In genomic region chr12:92737855-92738850, GRCh38 we compare ENCODE assay signal across 2 cellular contexts.
TF ChIP-seq lines count a peak whose summit lies in the region.

No MANE protein-coding gene starts in this region.

TF ChIP-seq in GM23338, 12 proteins besides CTCF, POLR2A, EP300 and RAD21:
- no peak for TF ChIP-seq STAT1 (IDR thresholded peaks at IDR 0.05; ENCODE audit: unreplicated experiment)
- TF ChIP-seq POLR2AphosphoS5 (IDR thresholded peaks at IDR 0.05; ENCODE audit: low read depth): no peak
- TF ChIP-seq, protein P1, sequence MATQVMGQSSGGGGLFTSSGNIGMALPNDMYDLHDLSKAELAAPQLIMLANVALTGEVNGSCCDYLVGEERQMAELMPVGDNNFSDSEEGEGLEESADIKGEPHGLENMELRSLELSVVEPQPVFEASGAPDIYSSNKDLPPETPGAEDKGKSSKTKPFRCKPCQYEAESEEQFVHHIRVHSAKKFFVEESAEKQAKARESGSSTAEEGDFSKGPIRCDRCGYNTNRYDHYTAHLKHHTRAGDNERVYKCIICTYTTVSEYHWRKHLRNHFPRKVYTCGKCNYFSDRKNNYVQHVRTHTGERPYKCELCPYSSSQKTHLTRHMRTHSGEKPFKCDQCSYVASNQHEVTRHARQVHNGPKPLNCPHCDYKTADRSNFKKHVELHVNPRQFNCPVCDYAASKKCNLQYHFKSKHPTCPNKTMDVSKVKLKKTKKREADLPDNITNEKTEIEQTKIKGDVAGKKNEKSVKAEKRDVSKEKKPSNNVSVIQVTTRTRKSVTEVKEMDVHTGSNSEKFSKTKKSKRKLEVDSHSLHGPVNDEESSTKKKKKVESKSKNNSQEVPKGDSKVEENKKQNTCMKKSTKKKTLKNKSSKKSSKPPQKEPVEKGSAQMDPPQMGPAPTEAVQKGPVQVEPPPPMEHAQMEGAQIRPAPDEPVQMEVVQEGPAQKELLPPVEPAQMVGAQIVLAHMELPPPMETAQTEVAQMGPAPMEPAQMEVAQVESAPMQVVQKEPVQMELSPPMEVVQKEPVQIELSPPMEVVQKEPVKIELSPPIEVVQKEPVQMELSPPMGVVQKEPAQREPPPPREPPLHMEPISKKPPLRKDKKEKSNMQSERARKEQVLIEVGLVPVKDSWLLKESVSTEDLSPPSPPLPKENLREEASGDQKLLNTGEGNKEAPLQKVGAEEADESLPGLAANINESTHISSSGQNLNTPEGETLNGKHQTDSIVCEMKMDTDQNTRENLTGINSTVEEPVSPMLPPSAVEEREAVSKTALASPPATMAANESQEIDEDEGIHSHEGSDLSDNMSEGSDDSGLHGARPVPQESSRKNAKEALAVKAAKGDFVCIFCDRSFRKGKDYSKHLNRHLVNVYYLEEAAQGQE (IDR thresholded peaks at IDR 0.05; ENCODE audit: unreplicated experiment): no peak
- no peak for TF ChIP-seq EZH2phosphoT487 (IDR thresholded peaks at IDR 0.05; ENCODE audit: unreplicated experiment)
- no peak for TF ChIP-seq EZH2 (IDR thresholded peaks at IDR 0.05; ENCODE audit: low read depth, unreplicated experiment)
- no peak for TF ChIP-seq ZNF114 (CRISPR knock-in tag; IDR thresholded peaks at IDR 0.05)
- TF ChIP-seq NANOG (IDR thresholded peaks at IDR 0.05; ENCODE audit: borderline replicate concordance): no peak
- TF ChIP-seq CREB1 (CRISPR knock-in tag; IDR thresholded peaks at IDR 0.05; ENCODE audit: low read depth): no peak
- TF ChIP-seq JUNB (IDR thresholded peaks at IDR 0.05; ENCODE audit: unreplicated experiment): no peak
- TF ChIP-seq ZNF331 (CRISPR knock-in tag; IDR thresholded peaks at IDR 0.05; ENCODE audit: low read depth): no peak
- TF ChIP-seq, protein P2, sequence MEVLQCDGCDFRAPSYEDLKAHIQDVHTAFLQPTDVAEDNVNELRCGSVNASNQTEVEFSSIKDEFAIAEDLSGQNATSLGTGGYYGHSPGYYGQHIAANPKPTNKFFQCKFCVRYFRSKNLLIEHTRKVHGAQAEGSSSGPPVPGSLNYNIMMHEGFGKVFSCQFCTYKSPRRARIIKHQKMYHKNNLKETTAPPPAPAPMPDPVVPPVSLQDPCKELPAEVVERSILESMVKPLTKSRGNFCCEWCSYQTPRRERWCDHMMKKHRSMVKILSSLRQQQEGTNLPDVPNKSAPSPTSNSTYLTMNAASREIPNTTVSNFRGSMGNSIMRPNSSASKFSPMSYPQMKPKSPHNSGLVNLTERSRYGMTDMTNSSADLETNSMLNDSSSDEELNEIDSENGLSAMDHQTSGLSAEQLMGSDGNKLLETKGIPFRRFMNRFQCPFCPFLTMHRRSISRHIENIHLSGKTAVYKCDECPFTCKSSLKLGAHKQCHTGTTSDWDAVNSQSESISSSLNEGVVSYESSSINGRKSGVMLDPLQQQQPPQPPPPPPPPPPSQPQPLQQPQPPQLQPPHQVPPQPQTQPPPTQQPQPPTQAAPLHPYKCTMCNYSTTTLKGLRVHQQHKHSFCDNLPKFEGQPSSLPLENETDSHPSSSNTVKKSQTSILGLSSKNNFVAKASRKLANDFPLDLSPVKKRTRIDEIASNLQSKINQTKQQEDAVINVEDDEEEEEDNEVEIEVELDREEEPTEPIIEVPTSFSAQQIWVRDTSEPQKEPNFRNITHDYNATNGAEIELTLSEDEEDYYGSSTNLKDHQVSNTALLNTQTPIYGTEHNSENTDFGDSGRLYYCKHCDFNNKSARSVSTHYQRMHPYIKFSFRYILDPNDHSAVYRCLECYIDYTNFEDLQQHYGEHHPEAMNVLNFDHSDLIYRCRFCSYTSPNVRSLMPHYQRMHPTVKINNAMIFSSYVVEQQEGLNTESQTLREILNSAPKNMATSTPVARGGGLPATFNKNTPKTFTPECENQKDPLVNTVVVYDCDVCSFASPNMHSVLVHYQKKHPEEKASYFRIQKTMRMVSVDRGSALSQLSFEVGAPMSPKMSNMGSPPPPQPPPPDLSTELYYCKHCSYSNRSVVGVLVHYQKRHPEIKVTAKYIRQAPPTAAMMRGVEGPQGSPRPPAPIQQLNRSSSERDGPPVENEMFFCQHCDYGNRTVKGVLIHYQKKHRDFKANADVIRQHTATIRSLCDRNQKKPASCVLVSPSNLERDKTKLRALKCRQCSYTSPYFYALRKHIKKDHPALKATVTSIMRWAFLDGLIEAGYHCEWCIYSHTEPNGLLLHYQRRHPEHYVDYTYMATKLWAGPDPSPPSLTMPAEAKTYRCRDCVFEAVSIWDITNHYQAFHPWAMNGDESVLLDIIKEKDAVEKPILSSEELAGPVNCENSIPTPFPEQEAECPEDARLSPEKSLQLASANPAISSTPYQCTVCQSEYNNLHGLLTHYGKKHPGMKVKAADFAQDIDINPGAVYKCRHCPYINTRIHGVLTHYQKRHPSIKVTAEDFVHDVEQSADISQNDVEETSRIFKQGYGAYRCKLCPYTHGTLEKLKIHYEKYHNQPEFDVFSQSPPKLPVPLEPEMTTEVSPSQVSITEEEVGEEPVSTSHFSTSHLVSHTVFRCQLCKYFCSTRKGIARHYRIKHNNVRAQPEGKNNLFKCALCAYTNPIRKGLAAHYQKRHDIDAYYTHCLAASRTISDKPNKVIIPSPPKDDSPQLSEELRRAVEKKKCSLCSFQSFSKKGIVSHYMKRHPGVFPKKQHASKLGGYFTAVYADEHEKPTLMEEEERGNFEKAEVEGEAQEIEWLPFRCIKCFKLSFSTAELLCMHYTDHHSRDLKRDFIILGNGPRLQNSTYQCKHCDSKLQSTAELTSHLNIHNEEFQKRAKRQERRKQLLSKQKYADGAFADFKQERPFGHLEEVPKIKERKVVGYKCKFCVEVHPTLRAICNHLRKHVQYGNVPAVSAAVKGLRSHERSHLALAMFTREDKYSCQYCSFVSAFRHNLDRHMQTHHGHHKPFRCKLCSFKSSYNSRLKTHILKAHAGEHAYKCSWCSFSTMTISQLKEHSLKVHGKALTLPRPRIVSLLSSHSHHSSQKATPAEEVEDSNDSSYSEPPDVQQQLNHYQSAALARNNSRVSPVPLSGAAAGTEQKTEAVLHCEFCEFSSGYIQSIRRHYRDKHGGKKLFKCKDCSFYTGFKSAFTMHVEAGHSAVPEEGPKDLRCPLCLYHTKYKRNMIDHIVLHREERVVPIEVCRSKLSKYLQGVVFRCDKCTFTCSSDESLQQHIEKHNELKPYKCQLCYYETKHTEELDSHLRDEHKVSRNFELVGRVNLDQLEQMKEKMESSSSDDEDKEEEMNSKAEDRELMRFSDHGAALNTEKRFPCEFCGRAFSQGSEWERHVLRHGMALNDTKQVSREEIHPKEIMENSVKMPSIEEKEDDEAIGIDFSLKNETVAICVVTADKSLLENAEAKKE (CRISPR knock-in tag; IDR thresholded peaks at IDR 0.05): no peak
- TF ChIP-seq, protein P3, sequence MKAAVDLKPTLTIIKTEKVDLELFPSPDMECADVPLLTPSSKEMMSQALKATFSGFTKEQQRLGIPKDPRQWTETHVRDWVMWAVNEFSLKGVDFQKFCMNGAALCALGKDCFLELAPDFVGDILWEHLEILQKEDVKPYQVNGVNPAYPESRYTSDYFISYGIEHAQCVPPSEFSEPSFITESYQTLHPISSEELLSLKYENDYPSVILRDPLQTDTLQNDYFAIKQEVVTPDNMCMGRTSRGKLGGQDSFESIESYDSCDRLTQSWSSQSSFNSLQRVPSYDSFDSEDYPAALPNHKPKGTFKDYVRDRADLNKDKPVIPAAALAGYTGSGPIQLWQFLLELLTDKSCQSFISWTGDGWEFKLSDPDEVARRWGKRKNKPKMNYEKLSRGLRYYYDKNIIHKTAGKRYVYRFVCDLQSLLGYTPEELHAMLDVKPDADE (IDR thresholded peaks at IDR 0.05): no peak

TF ChIP-seq in H1, 55 proteins besides CTCF, POLR2A, EP300 and RAD21:
- TF ChIP-seq, protein P4, sequence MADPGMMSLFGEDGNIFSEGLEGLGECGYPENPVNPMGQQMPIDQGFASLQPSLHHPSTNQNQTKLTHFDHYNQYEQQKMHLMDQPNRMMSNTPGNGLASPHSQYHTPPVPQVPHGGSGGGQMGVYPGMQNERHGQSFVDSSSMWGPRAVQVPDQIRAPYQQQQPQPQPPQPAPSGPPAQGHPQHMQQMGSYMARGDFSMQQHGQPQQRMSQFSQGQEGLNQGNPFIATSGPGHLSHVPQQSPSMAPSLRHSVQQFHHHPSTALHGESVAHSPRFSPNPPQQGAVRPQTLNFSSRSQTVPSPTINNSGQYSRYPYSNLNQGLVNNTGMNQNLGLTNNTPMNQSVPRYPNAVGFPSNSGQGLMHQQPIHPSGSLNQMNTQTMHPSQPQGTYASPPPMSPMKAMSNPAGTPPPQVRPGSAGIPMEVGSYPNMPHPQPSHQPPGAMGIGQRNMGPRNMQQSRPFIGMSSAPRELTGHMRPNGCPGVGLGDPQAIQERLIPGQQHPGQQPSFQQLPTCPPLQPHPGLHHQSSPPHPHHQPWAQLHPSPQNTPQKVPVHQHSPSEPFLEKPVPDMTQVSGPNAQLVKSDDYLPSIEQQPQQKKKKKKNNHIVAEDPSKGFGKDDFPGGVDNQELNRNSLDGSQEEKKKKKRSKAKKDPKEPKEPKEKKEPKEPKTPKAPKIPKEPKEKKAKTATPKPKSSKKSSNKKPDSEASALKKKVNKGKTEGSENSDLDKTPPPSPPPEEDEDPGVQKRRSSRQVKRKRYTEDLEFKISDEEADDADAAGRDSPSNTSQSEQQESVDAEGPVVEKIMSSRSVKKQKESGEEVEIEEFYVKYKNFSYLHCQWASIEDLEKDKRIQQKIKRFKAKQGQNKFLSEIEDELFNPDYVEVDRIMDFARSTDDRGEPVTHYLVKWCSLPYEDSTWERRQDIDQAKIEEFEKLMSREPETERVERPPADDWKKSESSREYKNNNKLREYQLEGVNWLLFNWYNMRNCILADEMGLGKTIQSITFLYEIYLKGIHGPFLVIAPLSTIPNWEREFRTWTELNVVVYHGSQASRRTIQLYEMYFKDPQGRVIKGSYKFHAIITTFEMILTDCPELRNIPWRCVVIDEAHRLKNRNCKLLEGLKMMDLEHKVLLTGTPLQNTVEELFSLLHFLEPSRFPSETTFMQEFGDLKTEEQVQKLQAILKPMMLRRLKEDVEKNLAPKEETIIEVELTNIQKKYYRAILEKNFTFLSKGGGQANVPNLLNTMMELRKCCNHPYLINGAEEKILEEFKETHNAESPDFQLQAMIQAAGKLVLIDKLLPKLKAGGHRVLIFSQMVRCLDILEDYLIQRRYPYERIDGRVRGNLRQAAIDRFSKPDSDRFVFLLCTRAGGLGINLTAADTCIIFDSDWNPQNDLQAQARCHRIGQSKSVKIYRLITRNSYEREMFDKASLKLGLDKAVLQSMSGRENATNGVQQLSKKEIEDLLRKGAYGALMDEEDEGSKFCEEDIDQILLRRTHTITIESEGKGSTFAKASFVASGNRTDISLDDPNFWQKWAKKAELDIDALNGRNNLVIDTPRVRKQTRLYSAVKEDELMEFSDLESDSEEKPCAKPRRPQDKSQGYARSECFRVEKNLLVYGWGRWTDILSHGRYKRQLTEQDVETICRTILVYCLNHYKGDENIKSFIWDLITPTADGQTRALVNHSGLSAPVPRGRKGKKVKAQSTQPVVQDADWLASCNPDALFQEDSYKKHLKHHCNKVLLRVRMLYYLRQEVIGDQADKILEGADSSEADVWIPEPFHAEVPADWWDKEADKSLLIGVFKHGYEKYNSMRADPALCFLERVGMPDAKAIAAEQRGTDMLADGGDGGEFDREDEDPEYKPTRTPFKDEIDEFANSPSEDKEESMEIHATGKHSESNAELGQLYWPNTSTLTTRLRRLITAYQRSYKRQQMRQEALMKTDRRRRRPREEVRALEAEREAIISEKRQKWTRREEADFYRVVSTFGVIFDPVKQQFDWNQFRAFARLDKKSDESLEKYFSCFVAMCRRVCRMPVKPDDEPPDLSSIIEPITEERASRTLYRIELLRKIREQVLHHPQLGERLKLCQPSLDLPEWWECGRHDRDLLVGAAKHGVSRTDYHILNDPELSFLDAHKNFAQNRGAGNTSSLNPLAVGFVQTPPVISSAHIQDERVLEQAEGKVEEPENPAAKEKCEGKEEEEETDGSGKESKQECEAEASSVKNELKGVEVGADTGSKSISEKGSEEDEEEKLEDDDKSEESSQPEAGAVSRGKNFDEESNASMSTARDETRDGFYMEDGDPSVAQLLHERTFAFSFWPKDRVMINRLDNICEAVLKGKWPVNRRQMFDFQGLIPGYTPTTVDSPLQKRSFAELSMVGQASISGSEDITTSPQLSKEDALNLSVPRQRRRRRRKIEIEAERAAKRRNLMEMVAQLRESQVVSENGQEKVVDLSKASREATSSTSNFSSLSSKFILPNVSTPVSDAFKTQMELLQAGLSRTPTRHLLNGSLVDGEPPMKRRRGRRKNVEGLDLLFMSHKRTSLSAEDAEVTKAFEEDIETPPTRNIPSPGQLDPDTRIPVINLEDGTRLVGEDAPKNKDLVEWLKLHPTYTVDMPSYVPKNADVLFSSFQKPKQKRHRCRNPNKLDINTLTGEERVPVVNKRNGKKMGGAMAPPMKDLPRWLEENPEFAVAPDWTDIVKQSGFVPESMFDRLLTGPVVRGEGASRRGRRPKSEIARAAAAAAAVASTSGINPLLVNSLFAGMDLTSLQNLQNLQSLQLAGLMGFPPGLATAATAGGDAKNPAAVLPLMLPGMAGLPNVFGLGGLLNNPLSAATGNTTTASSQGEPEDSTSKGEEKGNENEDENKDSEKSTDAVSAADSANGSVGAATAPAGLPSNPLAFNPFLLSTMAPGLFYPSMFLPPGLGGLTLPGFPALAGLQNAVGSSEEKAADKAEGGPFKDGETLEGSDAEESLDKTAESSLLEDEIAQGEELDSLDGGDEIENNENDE (IDR thresholded peaks at IDR 0.05; ENCODE audit: insufficient replicate concordance, low read length): no peak
- TF ChIP-seq SP2 (IDR thresholded peaks at IDR 0.05; ENCODE audit: low read length): no peak
- no peak for TF ChIP-seq GABPA (IDR thresholded peaks at IDR 0.05; ENCODE audit: borderline replicate concordance, insufficient read depth, low read length)
- no peak for TF ChIP-seq PHF8 (conservative IDR thresholded peaks at IDR 0.05; ENCODE audit: low read depth, low read length)
- TF ChIP-seq, protein P5, sequence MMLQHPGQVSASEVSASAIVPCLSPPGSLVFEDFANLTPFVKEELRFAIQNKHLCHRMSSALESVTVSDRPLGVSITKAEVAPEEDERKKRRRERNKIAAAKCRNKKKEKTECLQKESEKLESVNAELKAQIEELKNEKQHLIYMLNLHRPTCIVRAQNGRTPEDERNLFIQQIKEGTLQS (IDR thresholded peaks at IDR 0.05; ENCODE audit: insufficient read depth, low read depth, low read length): no peak
- TF ChIP-seq CTBP2 (IDR thresholded peaks at IDR 0.05; ENCODE audit: borderline replicate concordance, insufficient read depth, insufficient read length, low read length): no peak
- TF ChIP-seq SP1 (IDR thresholded peaks at IDR 0.05; ENCODE audit: low read depth, low read length): no peak
- TF ChIP-seq, protein P6, sequence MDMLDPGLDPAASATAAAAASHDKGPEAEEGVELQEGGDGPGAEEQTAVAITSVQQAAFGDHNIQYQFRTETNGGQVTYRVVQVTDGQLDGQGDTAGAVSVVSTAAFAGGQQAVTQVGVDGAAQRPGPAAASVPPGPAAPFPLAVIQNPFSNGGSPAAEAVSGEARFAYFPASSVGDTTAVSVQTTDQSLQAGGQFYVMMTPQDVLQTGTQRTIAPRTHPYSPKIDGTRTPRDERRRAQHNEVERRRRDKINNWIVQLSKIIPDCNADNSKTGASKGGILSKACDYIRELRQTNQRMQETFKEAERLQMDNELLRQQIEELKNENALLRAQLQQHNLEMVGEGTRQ (IDR thresholded peaks at IDR 0.05; ENCODE audit: low read length): no peak
- TF ChIP-seq RFX5 (IDR thresholded peaks at IDR 0.05; ENCODE audit: borderline replicate concordance, low read depth, low read length): no peak
- no peak for TF ChIP-seq NANOG (IDR thresholded peaks at IDR 0.05; ENCODE audit: insufficient read depth, low read depth, low read length, poor library complexity, severe bottlenecking)
- TF ChIP-seq SIX5 (IDR thresholded peaks at IDR 0.05; ENCODE audit: low read depth, low read length): no peak
- no peak for TF ChIP-seq CHD1 (IDR thresholded peaks at IDR 0.05; ENCODE audit: low read depth, low read length)
- TF ChIP-seq POU5F1 (IDR thresholded peaks at IDR 0.05; ENCODE audit: low read depth, low read length): no peak
